In the genomic region with DNA sequence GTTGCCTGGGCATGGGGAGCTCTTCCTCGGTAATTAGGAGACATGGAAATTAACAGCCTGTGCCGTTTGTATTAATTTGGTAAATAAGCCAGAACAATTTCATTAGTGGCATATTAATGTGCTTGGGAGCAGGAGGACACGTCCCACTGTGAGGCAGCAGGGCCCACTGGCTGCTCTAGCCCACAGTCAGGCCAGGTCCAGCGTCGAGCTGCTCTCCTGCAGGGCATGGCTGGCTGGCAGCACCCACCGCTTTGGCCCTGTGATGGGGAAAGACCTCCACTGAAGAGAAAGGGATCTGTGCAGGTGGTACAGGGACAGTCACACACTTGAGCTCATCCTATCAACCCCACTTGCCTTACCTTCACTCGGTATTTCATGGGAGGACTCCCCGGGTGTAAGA, we compare ENCODE assay signal across 1 cellular context.
TF ChIP-seq lines count a peak whose summit lies in the region.

No MANE protein-coding gene starts in this region.

TF ChIP-seq in K562, 482 proteins besides CTCF, POLR2A, EP300 and RAD21:
- TF ChIP-seq POLR2G (IDR thresholded peaks at IDR 0.05; ENCODE audit: low read depth, low read length) (0 out of 2 replicates have a peak, but pooled peaks have one; percentile 29), LCOR (CRISPR knock-in tag; IDR thresholded peaks at IDR 0.05) (no peak), RBM22 (IDR thresholded peaks at IDR 0.05; ENCODE audit: low read depth, low read length, poor library complexity, severe bottlenecking) (peak; percentile 71)
